19 cellular contexts compared by ENCODE assay signal in the genomic region with DNA sequence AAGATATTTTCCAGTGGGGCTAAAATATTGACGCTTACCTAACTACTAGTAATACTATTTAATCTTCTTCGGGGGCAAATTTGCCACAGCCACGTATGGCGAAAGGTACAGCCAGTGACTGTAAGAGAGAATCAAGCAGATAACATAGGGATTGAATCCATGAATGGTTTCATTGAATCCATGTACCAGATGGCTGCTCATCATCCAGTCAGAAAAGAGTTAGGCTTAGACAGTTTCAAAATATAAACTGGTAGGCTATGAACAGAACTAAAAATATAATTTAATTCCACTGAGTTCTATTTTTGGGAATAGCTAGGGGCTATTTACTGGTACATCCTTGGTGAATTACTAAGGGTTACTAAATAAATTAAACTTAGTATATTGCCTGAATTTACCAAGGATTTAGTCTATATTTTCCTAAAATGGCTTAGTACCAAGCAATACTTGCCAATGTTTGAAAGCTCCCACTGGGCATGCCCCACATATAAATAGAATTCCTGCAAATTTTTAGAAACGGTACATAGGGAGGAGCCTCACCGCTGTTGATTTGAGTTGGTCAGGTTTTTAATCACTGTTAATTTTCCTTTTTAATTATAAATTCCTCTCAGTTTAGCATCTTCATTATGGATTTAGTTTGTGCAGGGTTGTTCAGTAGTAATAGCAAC. TPM values are rescaled to one million over a fixed set of nuclear protein-coding genes. Genes with fewer than 3 reads are reported as not detected.
DNase-seq lines count a peak whose midpoint lies in the region; ATAC-seq and TF ChIP-seq lines count a peak whose summit lies in the region.
"Had no signal": no experiment of that assay in that cellular context is flagged by ENCODE, and none has a peak within 500 bp of the region (broad histone marks: within the 10 kb centered on the region; RNA-seq: fewer than 3 reads in every experiment).

No MANE protein-coding gene starts in this region.

- peak overlapping the region; percentile 1 to 88 for H3K27ac ChIP-seq in right atrium auricular region
- peak overlapping the region; percentile 27 to 28 for H3K27ac ChIP-seq in coronary artery
- H3K27ac ChIP-seq in tibial artery = peak overlapping the region; percentile 53 to 57
- H3K27ac ChIP-seq: 22Rv1, A549, C4-2B, GM23248 had no signal

- ATAC-seq in left ventricle myocardium superior (no peak), HG02610 (IDR thresholded peaks at IDR 0.05; ENCODE audit: unreplicated experiment) (no peak)
- ATAC-seq: A549 had no signal

- H3K27me3 ChIP-seq in right atrium auricular region (no peaks in the 10 kb centered on the region), tibial artery (no peaks in the 10 kb centered on the region)

- intact Hi-C loops in left ventricle myocardium superior (cut with micrococcal nuclease) = loop anchor here (5.0 kb wide), 1 partner anchor 69 kb away; no protein-coding TSS in a partner anchor
- intact Hi-C loops in tibial artery (cut with DNase I; ENCODE audit: low total_unique reads) = no loop called here

- no peaks in the 10 kb centered on the region for H3K36me3 ChIP-seq in right atrium auricular region
- no peaks in the 10 kb centered on the region for H3K36me3 ChIP-seq in tibial artery
- H3K36me3 ChIP-seq: HAP-1 had no signal

- peaks cover 0 to 11% of the 10 kb centered on the region in 2 donors for H3K9me3 ChIP-seq in right atrium auricular region
- no peaks in the 10 kb centered on the region for H3K9me3 ChIP-seq in tibial artery
- H3K9me3 ChIP-seq: A549, Caco-2, HAP-1 had no signal

- H3K4me1 ChIP-seq in right atrium auricular region (peaks cover 0 to 23% of the 10 kb centered on the region in 2 donors), tibial artery (peaks cover 0 to 48% (median 8%) of the 10 kb centered on the region in 4 donors)
- H3K4me1 ChIP-seq: Caco-2, HAP-1 had no signal

- no peak for TF ChIP-seq CTCF in right atrium auricular region (IDR thresholded peaks at IDR 0.05)
- TF ChIP-seq CTCF in coronary artery (IDR thresholded peaks at IDR 0.05) = no peak
- TF ChIP-seq CTCF in tibial artery (IDR thresholded peaks at IDR 0.05) = no peak

- DNase-seq in NCI-H82 (lab: John Stamatoyannopoulos, UW) (peak; percentile 11), NCI-H82 treated with DMSO at 0.1 percent for 48 hours (lab: John Stamatoyannopoulos, UW; ENCODE audit: unreplicated experiment) (no peak), right atrium auricular region (ENCODE audit: low spot score) (no peak), left ventricle myocardium superior (no peak), coronary artery (ENCODE audit: low spot score) (no peak), tibial artery (no peak), GM19240 (ENCODE audit: insufficient read length, low spot score) (no peak)
- DNase-seq: Caco-2; CD4-positive, alpha-beta T cell; DMS153; DMS79; GF-D8; GM23248; IMR-90 had no signal

- no peak overlapping the region for H3K4me3 ChIP-seq in right atrium auricular region
- no peak overlapping the region for H3K4me3 ChIP-seq in coronary artery
- H3K4me3 ChIP-seq in tibial artery = no peak overlapping the region
- H3K4me3 ChIP-seq: A549, GM23248, HAP-1 had no signal

RNA-seq across cellular contexts. Expression of a gene that starts 55.8 kb away (rescaled TPM):
- 10 to 100 TPM; 45.3 to 66.9 TPM for total RNA-seq in right atrium auricular region
- 132 TPM for total RNA-seq in left ventricle myocardium superior
